12 cellular contexts compared by ENCODE assay signal in genomic region chr1:120849294-120850070, GRCh38. TPM values are rescaled to one million over a fixed set of nuclear protein-coding genes. Genes with fewer than 3 reads are reported as not detected.
A peak's percentile ranks its signal among the peaks of the same experiment; 100 is the strongest.
DNase-seq lines count a peak whose midpoint lies in the region; ATAC-seq and TF ChIP-seq lines count a peak whose summit lies in the region.
"Not testable (repeated sequence)": the region's sequence is repeated elsewhere in the genome, so short reads cannot be mapped to it uniquely, and the experiment has no call there.
"Had no signal": no experiment of that assay in that cellular context is flagged by ENCODE, and none has a peak within 500 bp of the region (broad histone marks: within the 10 kb centered on the region; RNA-seq: fewer than 3 reads in every experiment).

No MANE protein-coding gene starts in this region.

- H3K4me1 Mint-ChIP-seq in CD8-positive, alpha-beta T cell (ENCODE audit: low read depth) = peaks cover 11% of the 10 kb centered on the region
- peaks cover 2 to 17% (median 13%) of the 10 kb centered on the region in 3 donors for H3K4me1 Mint-ChIP-seq in T-cell
- not testable (repeated sequence) for H3K4me1 Mint-ChIP-seq in activated CD4-positive, alpha-beta memory T cell treated with anti-CD3 and anti-CD28 coated beads for 36 hours (ENCODE audit: low read depth); effector memory CD8-positive, alpha-beta T cell (ENCODE audit: low read depth in 2 of 2); natural killer cell treated with Interleukin-12 subunit alpha and Interleukin-12 subunit beta and Interleukin-15 and Interleukin-18, amount 100 ng/mL, for 72 hours (ENCODE audit: low read depth in 2 of 2)
- peaks cover 0 to 22% of the 10 kb centered on the region in 2 donors for H3K4me1 Mint-ChIP-seq in stimulated activated naive B cell treated with anti-CD40 and anti-IgM and Interleukin-4, amounts not matched to agents 10 μg/mL and 1 μg/mL and 100 μg/mL, for 72 hours

- not testable (repeated sequence) for H3K27me3 Mint-ChIP-seq in CD8-positive, alpha-beta T cell (ENCODE audit: low read depth); T-cell; activated CD4-positive, alpha-beta memory T cell treated with anti-CD3 and anti-CD28 coated beads for 36 hours; effector memory CD8-positive, alpha-beta T cell; natural killer cell treated with Interleukin-12 subunit alpha and Interleukin-12 subunit beta and Interleukin-15 and Interleukin-18, amount 100 ng/mL, for 72 hours; stimulated activated naive B cell treated with anti-CD40 and anti-IgM and Interleukin-4, amounts not matched to agents 10 μg/mL and 1 μg/mL and 100 μg/mL, for 72 hours

- H3K27ac ChIP-seq in CD8-positive, alpha-beta T cell (ENCODE audit: low read depth, low read length) = peak overlapping the region; percentile 86

- not testable (repeated sequence) for H3K36me3 ChIP-seq in CD8-positive, alpha-beta T cell (ENCODE audit: insufficient read depth, low read length)

- H3K4me3 Mint-ChIP-seq in CD8-positive, alpha-beta T cell = peak overlapping the region; percentile 88
- peak overlapping the region; percentile 85 to 92 (median 89) for H3K4me3 Mint-ChIP-seq in T-cell
- H3K4me3 Mint-ChIP-seq in activated CD4-positive, alpha-beta memory T cell treated with anti-CD3 and anti-CD28 coated beads for 36 hours = peak overlapping the region; percentile 95
- peak overlapping the region; percentile 78 to 86 for H3K4me3 Mint-ChIP-seq in effector memory CD8-positive, alpha-beta T cell
- not testable (repeated sequence) for H3K4me3 Mint-ChIP-seq in natural killer cell treated with Interleukin-12 subunit alpha and Interleukin-12 subunit beta and Interleukin-15 and Interleukin-18, amount 100 ng/mL, for 72 hours
- peak overlapping the region in 1 of 2 donors; percentile 84 for H3K4me3 Mint-ChIP-seq in stimulated activated naive B cell treated with anti-CD40 and anti-IgM and Interleukin-4, amounts not matched to agents 10 μg/mL and 1 μg/mL and 100 μg/mL, for 72 hours

- intact Hi-C loops in CD8-positive, alpha-beta T cell (cut with DNase I, micrococcal nuclease) = not testable (repeated sequence)
- intact Hi-C loops in activated CD4-positive, alpha-beta memory T cell treated with anti-CD3 and anti-CD28 coated beads for 36 hours (cut with micrococcal nuclease) = loop anchor here (10.0 kb wide), 1 partner anchor 95 kb away; no protein-coding TSS in a partner anchor

- H3K36me3 Mint-ChIP-seq in CD8-positive, alpha-beta T cell; T-cell; activated CD4-positive, alpha-beta memory T cell treated with anti-CD3 and anti-CD28 coated beads for 36 hours; natural killer cell treated with Interleukin-12 subunit alpha and Interleukin-12 subunit beta and Interleukin-15 and Interleukin-18, amount 100 ng/mL, for 72 hours; stimulated activated naive B cell treated with anti-CD40 and anti-IgM and Interleukin-4, amounts not matched to agents 10 μg/mL and 1 μg/mL and 100 μg/mL, for 72 hours: not testable (repeated sequence)
- H3K36me3 Mint-ChIP-seq in effector memory CD8-positive, alpha-beta T cell (ENCODE audit: insufficient read depth) = peaks cover 36% of the 10 kb centered on the region

- not testable (repeated sequence) for H3K4me1 ChIP-seq in CD8-positive, alpha-beta T cell (ENCODE audit: insufficient read depth, low read length)

- CTCF ChIA-PET in CD8-positive, alpha-beta T cell (lab: Charles Lee); T-cell (lab: Charles Lee); activated CD4-positive, alpha-beta memory T cell treated with anti-CD3 and anti-CD28 coated beads for 36 hours (lab: Charles Lee): not testable (repeated sequence)

- H3K4me3 ChIP-seq in CD8-positive, alpha-beta T cell (ENCODE audit: low read depth, low read length) = peak overlapping the region; percentile 46

- not testable (repeated sequence) for H3K27me3 ChIP-seq in CD8-positive, alpha-beta T cell (ENCODE audit: insufficient read depth, low read length)

- H3K27ac Mint-ChIP-seq in CD8-positive, alpha-beta T cell = peak overlapping the region; percentile 90
- H3K27ac Mint-ChIP-seq in T-cell = peak overlapping the region; percentile 79 to 99
- peak overlapping the region; percentile 99 for H3K27ac Mint-ChIP-seq in activated CD4-positive, alpha-beta memory T cell treated with anti-CD3 and anti-CD28 coated beads for 36 hours
- H3K27ac Mint-ChIP-seq in effector memory CD8-positive, alpha-beta T cell = peak overlapping the region; percentile 99 to 100
- H3K27ac Mint-ChIP-seq in natural killer cell treated with Interleukin-12 subunit alpha and Interleukin-12 subunit beta and Interleukin-15 and Interleukin-18, amount 100 ng/mL, for 72 hours = peak overlapping the region in 1 of 2 donors; percentile 94
- H3K27ac Mint-ChIP-seq in stimulated activated naive B cell treated with anti-CD40 and anti-IgM and Interleukin-4, amounts not matched to agents 10 μg/mL and 1 μg/mL and 100 μg/mL, for 72 hours = not testable (repeated sequence)

- DNase-seq in CD8-positive, alpha-beta T cell = peak in 5 of 7 experiments; percentile 16 to 68 (median 36)
- peak in 26 of 34 experiments; percentile 6 to 52 (median 28) for DNase-seq in T-cell
- peak; percentile 58 for DNase-seq in activated CD4-positive, alpha-beta memory T cell treated with anti-CD3 and anti-CD28 coated beads for 36 hours
- peak; percentile 36 for DNase-seq in activated naive CD4-positive, alpha-beta T cell treated with anti-CD3 and anti-CD28 coated beads, Interleukin-2, amount 50 U/mL, for 16 hours
- DNase-seq in effector memory CD8-positive, alpha-beta T cell; stimulated activated naive B cell treated with anti-CD40 and anti-IgM and Interleukin-4, amounts not matched to agents 10 μg/mL and 1 μg/mL and 100 μg/mL, for 72 hours: not testable (repeated sequence)
- DNase-seq in natural killer cell treated with Interleukin-12 subunit alpha and Interleukin-12 subunit beta and Interleukin-15 and Interleukin-18, amount 100 ng/mL, for 72 hours (ENCODE audit: low spot score) = peak; percentile 60

- POLR2A ChIA-PET in CD8-positive, alpha-beta T cell (lab: Charles Lee); T-cell (lab: Charles Lee); activated CD4-positive, alpha-beta memory T cell treated with anti-CD3 and anti-CD28 coated beads for 36 hours (lab: Charles Lee): not testable (repeated sequence)

- H3K9me3 ChIP-seq in CD8-positive, alpha-beta T cell (ENCODE audit: low read length) = not testable (repeated sequence)

- H3K9me3 Mint-ChIP-seq in CD8-positive, alpha-beta T cell; T-cell; activated CD4-positive, alpha-beta memory T cell treated with anti-CD3 and anti-CD28 coated beads for 36 hours; effector memory CD8-positive, alpha-beta T cell; natural killer cell treated with Interleukin-12 subunit alpha and Interleukin-12 subunit beta and Interleukin-15 and Interleukin-18, amount 100 ng/mL, for 72 hours; stimulated activated naive B cell treated with anti-CD40 and anti-IgM and Interleukin-4, amounts not matched to agents 10 μg/mL and 1 μg/mL and 100 μg/mL, for 72 hours: not testable (repeated sequence)

- not testable (repeated sequence) for TF ChIP-seq CTCF in CD8-positive, alpha-beta T cell (IDR thresholded peaks at IDR 0.05)

- ATAC-seq in CD8-positive, alpha-beta T cell = peak; percentile 19
- peak; percentile 5 for ATAC-seq in HG03521 (IDR thresholded peaks at IDR 0.05; ENCODE audit: unreplicated experiment)
- ATAC-seq in T-cell (replicated peaks in 1 of 4) = peak; percentile 12 to 55 (median 48)
- peak; percentile 17 for ATAC-seq in effector memory CD8-positive, alpha-beta T cell (replicated peaks)
- ATAC-seq in natural killer cell treated with Interleukin-12 subunit alpha and Interleukin-12 subunit beta and Interleukin-15 and Interleukin-18, amount 100 ng/mL, for 72 hours = peak; percentile 71 to 85
- peak; percentile 8 to 70 for ATAC-seq in stimulated activated naive B cell treated with anti-CD40 and anti-IgM and Interleukin-4, amounts not matched to agents 10 μg/mL and 1 μg/mL and 100 μg/mL, for 72 hours (replicated peaks)

RNA-seq across cellular contexts. Expression of gene PPIAL4A, which starts 40.1 kb away (rescaled TPM):
- total RNA-seq in CD8-positive, alpha-beta T cell = not detected
- total RNA-seq in T-cell = not detected
- total RNA-seq in activated CD4-positive, alpha-beta memory T cell treated with anti-CD3 and anti-CD28 coated beads for 36 hours = not detected
- total RNA-seq in natural killer cell treated with Interleukin-12 subunit alpha and Interleukin-12 subunit beta and Interleukin-15 and Interleukin-18, amount 100 ng/mL, for 72 hours = not detected
- total RNA-seq: dermis microvascular lymphatic vessel endothelial cell, fibroblast of lung, LHCN-M2, upper lobe of left lung had no signal

Comparison
In these comparisons a context has a peak if more than half of its experiments do, and no peak if none do; other contexts are left out.
1. ATAC-seq: peak in every context shown above with its lines; median percentile 78 in natural killer cell treated with Interleukin-12 subunit alpha and Interleukin-12 subunit beta and Interleukin-15 and Interleukin-18, amount 100 ng/mL, for 72 hours; 48 in T-cell; 39 in stimulated activated naive B cell treated with anti-CD40 and anti-IgM and Interleukin-4, amounts not matched to agents 10 μg/mL and 1 μg/mL and 100 μg/mL, for 72 hours; 19 in CD8-positive, alpha-beta T cell; 17 in effector memory CD8-positive, alpha-beta T cell; 5 in HG03521.